ENCODE assay signal across 13 cellular contexts in the genomic region with DNA sequence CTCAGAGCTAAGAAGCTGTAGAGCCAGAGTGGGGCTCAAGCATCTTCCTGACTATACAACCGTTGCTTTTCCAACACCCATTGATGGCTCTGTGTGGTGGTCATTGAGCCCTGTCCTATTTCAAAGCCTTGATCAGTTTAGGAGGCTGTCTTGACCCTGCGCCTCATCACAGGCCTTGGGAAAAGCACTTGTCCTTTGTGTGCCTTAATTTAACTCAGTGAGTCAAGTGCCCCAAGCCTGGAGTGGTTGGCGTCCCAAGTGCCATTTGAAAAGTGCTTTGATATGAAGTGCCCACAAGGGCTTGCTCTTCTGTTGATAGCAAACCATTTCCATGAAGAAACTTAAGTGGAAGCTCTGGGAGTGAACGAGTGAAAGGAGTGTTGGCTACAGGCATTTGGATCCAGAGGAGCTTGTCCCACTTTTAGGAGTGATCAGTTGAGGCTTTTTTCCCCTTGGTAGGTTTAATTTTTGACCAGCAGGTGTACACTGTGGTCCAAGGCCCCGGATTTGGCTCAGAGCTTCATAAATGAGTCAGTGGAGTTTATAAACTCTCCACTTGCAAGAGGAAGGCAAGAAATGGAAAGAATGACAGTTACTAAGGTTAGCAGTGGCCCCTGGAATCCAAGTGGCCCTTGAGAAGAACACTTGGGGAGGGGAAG. TPM values are rescaled to one million over a fixed set of nuclear protein-coding genes. Genes with fewer than 3 reads are reported as not detected.
DNase-seq lines count a peak whose midpoint lies in the region; ATAC-seq, FAIRE-seq and TF ChIP-seq lines count a peak whose summit lies in the region.
"Had no signal": no experiment of that assay in that cellular context is flagged by ENCODE, and none has a peak within 500 bp of the region (broad histone marks: within the 10 kb centered on the region; RNA-seq: fewer than 3 reads in every experiment).

No MANE protein-coding gene starts in this region.

- H2BK15ac ChIP-seq in IMR-90 (ENCODE audit: low read depth, low read length): no peak overlapping the region

- no peak overlapping the region for H3K56ac ChIP-seq in IMR-90 (ENCODE audit: extremely low read depth, insufficient read depth, low read length)

- no peak overlapping the region for H3K4me3 ChIP-seq in AG04450 (ENCODE audit: low read depth, low read length)
- H3K4me3 ChIP-seq in IMR-90 (ENCODE audit: insufficient read depth, low read depth, low read length): no peak overlapping the region
- no peak overlapping the region for H3K4me3 ChIP-seq in WI38 (ENCODE audit: low read depth, low read length)
- H3K4me3 ChIP-seq: GM23338, thoracic aorta had no signal

- no peak overlapping the region for H2BK5ac ChIP-seq in IMR-90 (ENCODE audit: low read depth, low read length, poor library complexity, severe bottlenecking)

- H3K23ac ChIP-seq in IMR-90 (ENCODE audit: low read depth, low read length): no peak overlapping the region

- in situ Hi-C loops in IMR-90 (cut with MboI; ENCODE audit: low sequenced_read_pairs): no loop called here

- intact Hi-C loops in IMR-90 (cut with micrococcal nuclease) (no loop called here), left colon (cut with DNase I, micrococcal nuclease) (loop anchor here in 1 of 2 donors (10.0 kb wide), 1 partner anchor 277 kb away; no protein-coding TSS in a partner anchor)

- peaks cover 7% of the 10 kb centered on the region for H3K4me1 ChIP-seq in IMR-90 (ENCODE audit: control insufficient read depth, insufficient read depth, low read length)

- H2BK120ac ChIP-seq in IMR-90 (ENCODE audit: low read depth, low read length): no peak overlapping the region

- no peak overlapping the region for H4K91ac ChIP-seq in IMR-90 (ENCODE audit: insufficient read depth, low read depth, low read length)

- H3K9me3 ChIP-seq in AG04450 (ENCODE audit: control insufficient read depth, insufficient read depth, low read length): no peaks in the 10 kb centered on the region
- H3K9me3 ChIP-seq in IMR-90 (ENCODE audit: control insufficient read depth, insufficient read depth, low read length): no peaks in the 10 kb centered on the region
- H3K9me3 ChIP-seq: thoracic aorta had no signal

- H4K20me1 ChIP-seq in IMR-90 (ENCODE audit: insufficient read depth, low read length): peaks cover 4% of the 10 kb centered on the region; the same call in 1 of the 2 replicates

- 0 out of 2 replicates have a peak overlapping the region, but pooled peaks have one; percentile 1 for H3K4ac ChIP-seq in IMR-90 (ENCODE audit: low read depth, low read length)

- H3K27me3 ChIP-seq in AG04450 (ENCODE audit: control insufficient read depth, insufficient read depth, low read length) (no peaks in the 10 kb centered on the region), IMR-90 (ENCODE audit: control insufficient read depth, insufficient read depth, low read length) (no peaks in the 10 kb centered on the region)

- TF ChIP-seq CTCF in AG04450 (IDR thresholded peaks at IDR 0.05; ENCODE audit: low read depth, low read length) (peak; percentile 37), IMR-90 (conservative IDR thresholded peaks at IDR 0.05; ENCODE audit: low read depth, low read length) (peak; percentile 19; the same call in 1 of the 2 replicates), WI38 (IDR thresholded peaks at IDR 0.05; ENCODE audit: low read depth, low read length) (peak; percentile 5; the same call in 1 of the 2 replicates)

- no peak overlapping the region for H2AK9ac ChIP-seq in IMR-90 (replicated peaks; ENCODE audit: low read depth, low read length, poor library complexity)

- H3K27ac ChIP-seq in AG04450 (ENCODE audit: low read depth, low read length) (no peak overlapping the region), IMR-90 (ENCODE audit: insufficient read depth, low read length) (no peak overlapping the region)
- H3K27ac ChIP-seq: thoracic aorta had no signal

- no peak overlapping the region for H3K4me2 ChIP-seq in IMR-90 (ENCODE audit: low read depth, low read length)
- H3K4me2 ChIP-seq: GM23338 had no signal

- BruUV-seq in IMR-90 (replicated peaks; lab: Mats Ljungman, UMichigan): no TSS peak

- dilution Hi-C loops in IMR-90 (cut with HindIII; ENCODE audit: low sequenced_read_pairs, unreplicated experiment): no loop called here

- peak overlapping the region; percentile 47 for H2AFZ ChIP-seq in IMR-90 (replicated peaks; ENCODE audit: low read length, poor library complexity)
- H2AFZ ChIP-seq: GM23338 had no signal

- no peak for DNase-seq in AG04450 (ENCODE audit: low read depth, low spot score)
- DNase-seq in IMR-90: peak; percentile 64
- no peak for DNase-seq in left colon
- no peak for DNase-seq in stimulated activated CD4-positive, alpha-beta T cell treated with anti-CD3 and anti-CD28 coated beads, Interleukin-4, amount 100 ng/mL, for 4 hours
- DNase-seq in HPDE6-E6E7 (ENCODE audit: extremely low spot score): no peak
- no peak for DNase-seq in HTR-8/SVneo (ENCODE audit: insufficient read length, low spot score)
- DNase-seq: activated CD4-positive, alpha-beta T cell treated with anti-CD3 and anti-CD28 coated beads, Interleukin-2, amount 50 U/mL, for 4 hours; activated naive CD4-positive, alpha-beta T cell treated with anti-CD3 and anti-CD28 coated beads, Interleukin-2, amount 50 U/mL, for 16 hours had no signal

- no peak for FAIRE-seq in HTR-8/SVneo (lab: Jason Lieb, UNC)
- FAIRE-seq: frontal cortex had no signal

- no peak overlapping the region for H2AK5ac ChIP-seq in IMR-90 (ENCODE audit: low read depth, low read length)

- no peak for TF ChIP-seq POLR2A in IMR-90 (IDR thresholded peaks at IDR 0.05; ENCODE audit: low read depth, low read length)

- no peak overlapping the region for H4K5ac ChIP-seq in IMR-90 (ENCODE audit: low read depth, low read length)

- H3K18ac ChIP-seq in IMR-90 (ENCODE audit: low read depth, low read length): no peak overlapping the region

- H3K79me1 ChIP-seq in IMR-90 (ENCODE audit: low read depth in 1 of 2, low read length in 2 of 2): no peaks in the 10 kb centered on the region

- POLR2A ChIA-PET in AG04450 (lab: Yijun Ruan, JAX) (no interaction called here), IMR-90 (lab: Charles Lee; ENCODE audit: unreplicated experiment) (no interaction called here)

- TF ChIP-seq RAD21 in IMR-90 (IDR thresholded peaks at IDR 0.05; ENCODE audit: low read length): peak; percentile 20; the same call in 1 of the 2 replicates

- CTCF ChIA-PET in AG04450 (lab: Charles Lee) (interaction anchor here (1.3 to 6.0 kb wide), 4 partner anchors 11 to 275 kb away, joined by 4 to 45 read pairs (median 7); no protein-coding TSS in a partner anchor), IMR-90 (lab: Yijun Ruan, JAX) (interaction anchor here (0.7 to 1.0 kb wide), 2 partner anchors 8 to 19 kb away, joined by 3 to 4 read pairs; no protein-coding TSS in a partner anchor)

- ATAC-seq in IMR-90 (ENCODE audit: low read depth): peak; percentile 35
- peak; percentile 11 for ATAC-seq in left colon
- ATAC-seq in HG03571 (IDR thresholded peaks at IDR 0.05; ENCODE audit: unreplicated experiment): no peak

- H3K14ac ChIP-seq in IMR-90 (replicated peaks; ENCODE audit: low read depth, low read length): peak overlapping the region; percentile 26; the same call in 1 of the 2 replicates

- H3K9ac ChIP-seq in IMR-90 (ENCODE audit: low read depth, low read length): no peak overlapping the region

- no peak overlapping the region for H2BK20ac ChIP-seq in IMR-90 (ENCODE audit: low read depth, low read length)

- no CpG with 5 or more reads among the region's 5 CpGs for WGBS in IMR-90 (ENCODE audit: extremely low coverage in 2 of 2, insufficient read length in 1 of 2), 2 experiments

- peaks cover 2% of the 10 kb centered on the region for H3K36me3 ChIP-seq in IMR-90 (ENCODE audit: control insufficient read depth, insufficient read depth, low read length)

- peaks cover 16% of the 10 kb centered on the region; the same call in 1 of the 2 replicates for H3K9me1 ChIP-seq in IMR-90 (ENCODE audit: insufficient read depth, low read length)

- H4K8ac ChIP-seq in IMR-90 (ENCODE audit: low read depth in 2 of 2, low read length in 2 of 2): no peak overlapping the region

TF ChIP-seq in IMR-90, 13 proteins besides CTCF, POLR2A, EP300 and RAD21:
- TF ChIP-seq FOS (IDR thresholded peaks at IDR 0.05; ENCODE audit: low read depth, low read length) (no peak), MAFK (IDR thresholded peaks at IDR 0.05; ENCODE audit: low read depth, low read length) (no peak), RFX5 (IDR thresholded peaks at IDR 0.05; ENCODE audit: low read depth, low read length) (no peak)

RNA-seq across cellular contexts. Expression of a gene that starts 50.3 kb away (rescaled TPM):
- polyA plus RNA-seq in AG04450 (2011; rRNA removed) (199 and 240 TPM in 2 replicates), IMR-90 (2012; rRNA removed) (98.9 and 141 TPM in 2 replicates)
- polyA minus RNA-seq in AG04450 (2011; rRNA and poly(A)+ RNA removed): 88.6 and 192 TPM in 2 replicates
- total RNA-seq in IMR-90 (2012; rRNA removed) (205 and 224 TPM in 2 replicates), left colon (100 to 1,000 TPM; 291 to 319 TPM)
- polyA plus RNA-seq in IMR-90 (2012; cell fraction: cytosol; rRNA removed): 20.1 and 34.5 TPM in 2 replicates
- polyA plus RNA-seq in IMR-90 (2012; cell fraction: nucleus; rRNA removed; ENCODE audit: low replicate concordance): 2.4 and 26.8 TPM in 2 replicates
